8 cellular contexts compared by ENCODE assay signal in the genomic region with DNA sequence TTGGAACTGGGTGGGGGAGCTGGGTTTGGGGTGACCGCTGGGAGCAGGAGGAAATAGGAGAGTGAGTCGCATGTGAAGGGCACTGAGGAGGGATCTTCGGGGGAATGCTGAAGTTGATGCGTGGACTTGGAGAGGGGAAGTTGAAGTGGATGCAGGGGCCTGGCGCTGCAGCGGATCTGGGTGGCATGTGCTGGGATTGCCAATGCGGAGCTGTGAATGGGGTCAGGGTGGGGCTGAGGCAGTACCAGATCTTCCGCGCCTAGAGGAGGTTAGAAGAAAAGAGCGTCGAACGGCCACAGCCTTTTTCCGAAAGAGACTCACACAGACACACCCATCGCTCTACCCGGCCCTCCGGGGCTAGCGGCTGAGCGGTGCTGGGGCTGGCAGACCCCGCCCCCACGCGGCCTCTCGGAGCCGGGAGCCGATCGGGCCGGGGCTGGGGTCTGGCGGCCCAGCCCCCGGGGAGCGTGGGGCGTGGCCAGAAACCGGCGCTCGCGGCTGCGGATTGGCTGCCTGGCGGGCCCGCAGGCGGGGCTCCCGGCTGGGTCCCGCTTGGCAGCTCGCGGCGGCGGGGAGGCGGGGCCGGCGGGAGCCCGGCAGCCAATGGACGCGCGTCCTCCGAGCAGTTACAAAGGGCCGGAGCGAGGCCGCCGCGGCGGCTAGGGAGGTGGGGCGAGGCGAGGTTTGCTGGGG. TPM values are rescaled to one million over a fixed set of nuclear protein-coding genes. Genes with fewer than 3 reads are reported as not detected.
DNase-seq lines count a peak whose midpoint lies in the region; ATAC-seq and TF ChIP-seq lines count a peak whose summit lies in the region.

A gene (plus strand): TSS at position 655 of the 693 bp plus-strand sequence. CDS start 93 bp downstream, outside the sequence.

- no peaks in the 10 kb centered on the region for H3K36me3 ChIP-seq in RWPE2 (ENCODE audit: low read depth)

- H3K27ac ChIP-seq in RWPE2 (ENCODE audit: poor library complexity, severe bottlenecking): peak within 1 kb of the TSS; percentile 87

- peaks cover 17% of the 10 kb centered on the region for H3K4me1 ChIP-seq in RWPE2 (ENCODE audit: insufficient read depth, poor library complexity, severe bottlenecking)

- H3K27ac Mint-ChIP-seq in natural killer cell treated with Interleukin-12 subunit alpha and Interleukin-12 subunit beta and Interleukin-15 and Interleukin-18, amount 100 ng/mL, for 72 hours: peak within 1 kb of the TSS; percentile 81 to 87

- H3K4me3 Mint-ChIP-seq in natural killer cell treated with Interleukin-12 subunit alpha and Interleukin-12 subunit beta and Interleukin-15 and Interleukin-18, amount 100 ng/mL, for 72 hours: peak within 1 kb of the TSS; percentile 89

- peaks cover 3% of the 10 kb centered on the region for H3K9me3 Mint-ChIP-seq in natural killer cell treated with Interleukin-12 subunit alpha and Interleukin-12 subunit beta and Interleukin-15 and Interleukin-18, amount 100 ng/mL, for 72 hours

- TF ChIP-seq CTCF in LNCaP clone FGC (IDR thresholded peaks at IDR 0.05; ENCODE audit: control insufficient read depth, extremely low read depth, insufficient read depth) (no peak), RWPE2 (IDR thresholded peaks at IDR 0.05; ENCODE audit: poor library complexity, severe bottlenecking) (no peak), fibroblast of pulmonary artery (IDR thresholded peaks at IDR 0.05; ENCODE audit: low read length, missing control alignments) (no peak)

- ATAC-seq in RWPE2 (ENCODE audit: low read depth): peak; percentile 73
- peak; percentile 93 to 94 for ATAC-seq in natural killer cell treated with Interleukin-12 subunit alpha and Interleukin-12 subunit beta and Interleukin-15 and Interleukin-18, amount 100 ng/mL, for 72 hours
- peak; percentile 93 for ATAC-seq in stimulated activated naive CD8-positive, alpha-beta T cell treated with anti-CD3 and anti-CD28 coated beads, Interleukin-15, Interleukin-2, amounts not matched to agents 100 U/mL and 50 U/mL, for 24 hours

- DNase-seq in Daoy (ENCODE audit: low read depth) (peak; percentile 98), H4 (ENCODE audit: low spot score) (peak; percentile 81), LNCaP clone FGC (ENCODE audit: low read depth) (peak; percentile 46), RWPE2 (ENCODE audit: low spot score) (peak; percentile 86), fibroblast of pulmonary artery (ENCODE audit: low read depth) (peak; percentile 90)
- DNase-seq in activated effector memory CD4-positive, alpha-beta T cell treated with Interleukin-2 at 50 U/mL for 16 hours: peak; percentile 93
- DNase-seq in natural killer cell treated with Interleukin-12 subunit alpha and Interleukin-12 subunit beta and Interleukin-15 and Interleukin-18, amount 100 ng/mL, for 72 hours (ENCODE audit: low spot score): peak; percentile 97
- peak; percentile 94 for DNase-seq in stimulated activated naive CD8-positive, alpha-beta T cell treated with anti-CD3 and anti-CD28 coated beads, Interleukin-15, Interleukin-2, amounts not matched to agents 100 U/mL and 50 U/mL, for 24 hours

- peak within 1 kb of the TSS; percentile 59 for H3K4me3 ChIP-seq in LNCaP clone FGC (ENCODE audit: low read depth, low read length)
- H3K4me3 ChIP-seq in RWPE2 (ENCODE audit: severe bottlenecking): peak within 1 kb of the TSS; percentile 66
- peak within 1 kb of the TSS; percentile 75 for H3K4me3 ChIP-seq in fibroblast of pulmonary artery (replicated peaks; ENCODE audit: low read depth, low read length)

- no peaks in the 10 kb centered on the region for H3K9me3 ChIP-seq in RWPE2 (ENCODE audit: severe bottlenecking)

- H3K36me3 Mint-ChIP-seq in natural killer cell treated with Interleukin-12 subunit alpha and Interleukin-12 subunit beta and Interleukin-15 and Interleukin-18, amount 100 ng/mL, for 72 hours: peaks cover 8% of the 10 kb centered on the region

- peaks cover 56 to 64% of the 10 kb centered on the region in 2 donors for H3K4me1 Mint-ChIP-seq in natural killer cell treated with Interleukin-12 subunit alpha and Interleukin-12 subunit beta and Interleukin-15 and Interleukin-18, amount 100 ng/mL, for 72 hours (ENCODE audit: low read depth in 2 of 2)

- H3K27me3 ChIP-seq in RWPE2 (ENCODE audit: insufficient read depth, poor library complexity, severe bottlenecking): no peaks in the 10 kb centered on the region

- no peaks in the 10 kb centered on the region for H3K27me3 Mint-ChIP-seq in natural killer cell treated with Interleukin-12 subunit alpha and Interleukin-12 subunit beta and Interleukin-15 and Interleukin-18, amount 100 ng/mL, for 72 hours

RNA-seq across cellular contexts. Expression of the gene that starts here (rescaled TPM):
- 44.7 and 53.5 TPM in 2 replicates for total RNA-seq in Daoy (2014; rRNA removed; shearing (Covaris generic))
- 31.7 and 35.7 TPM in 2 replicates for total RNA-seq in H4 (2014; rRNA removed; shearing (Covaris generic))
- 100 to 1,000 TPM in 1 of 2 donors, 10 to 100 TPM in 1; 62.7 to 105 TPM for total RNA-seq in natural killer cell treated with Interleukin-12 subunit alpha and Interleukin-12 subunit beta and Interleukin-15 and Interleukin-18, amount 100 ng/mL, for 72 hours

Comparison
In these comparisons a context has a peak if more than half of its experiments do, and no peak if none do; other contexts are left out.
1. Peak in every context shown above with its lines: DNase-seq, ATAC-seq, H3K4me3 ChIP-seq and H3K27ac ChIP-seq.
2. DNase-seq: peak in every context shown above with its lines; median percentile 98 in Daoy; 97 in natural killer cell treated with Interleukin-12 subunit alpha and Interleukin-12 subunit beta and Interleukin-15 and Interleukin-18, amount 100 ng/mL, for 72 hours; 94 in stimulated activated naive CD8-positive, alpha-beta T cell treated with anti-CD3 and anti-CD28 coated beads, Interleukin-15, Interleukin-2, amounts not matched to agents 100 U/mL and 50 U/mL, for 24 hours; 93 in activated effector memory CD4-positive, alpha-beta T cell treated with Interleukin-2 at 50 U/mL for 16 hours; 90 in fibroblast of pulmonary artery; 86 in RWPE2; 81 in H4; 46 in LNCaP clone FGC.